9 cellular contexts compared by ENCODE assay signal in genomic region chr6:25601797-25602679, GRCh38. TPM values are rescaled to one million over a fixed set of nuclear protein-coding genes. Genes with fewer than 3 reads are reported as not detected.
DNase-seq lines count a peak whose midpoint lies in the region; ATAC-seq and TF ChIP-seq lines count a peak whose summit lies in the region.
"Had no signal": no experiment of that assay in that cellular context is flagged by ENCODE, and none has a peak within 500 bp of the region (broad histone marks: within the 10 kb centered on the region; RNA-seq: fewer than 3 reads in every experiment).

No MANE protein-coding gene starts in this region.

- no peaks in the 10 kb centered on the region for H3F3A ChIP-seq in DOHH2 (ENCODE audit: control insufficient read depth, insufficient read depth)
- H3F3A ChIP-seq in MM.1S (ENCODE audit: insufficient read depth, low read length) = peaks cover 5% of the 10 kb centered on the region; the same call in 1 of the 2 replicates

- no peaks in the 10 kb centered on the region for H3K4me1 Mint-ChIP-seq in activated naive CD8-positive, alpha-beta T cell treated with anti-CD3 and anti-CD28 coated beads, Interleukin-2, amount 50 U/mL, for 24 hours

- no peaks in the 10 kb centered on the region for H3K9me2 ChIP-seq in DOHH2 (replicated peaks; ENCODE audit: control insufficient read depth, low read length)
- no peaks in the 10 kb centered on the region for H3K9me2 ChIP-seq in MM.1S (replicated peaks; ENCODE audit: insufficient read depth, low read length)

- H3K27ac Mint-ChIP-seq in activated naive CD8-positive, alpha-beta T cell treated with anti-CD3 and anti-CD28 coated beads, Interleukin-2, amount 50 U/mL, for 24 hours = no peak overlapping the region

- H3K4me2 ChIP-seq in DOHH2 (ENCODE audit: low read length) (no peak overlapping the region), MM.1S (ENCODE audit: low read depth, low read length) (peak overlapping the region; percentile 67)

- H3K79me2 ChIP-seq in DOHH2 (ENCODE audit: control insufficient read depth, low read length) = no peaks in the 10 kb centered on the region
- H3K79me2 ChIP-seq in MM.1S (ENCODE audit: low read length) = 0 out of 2 replicates have a peak, but pooled peaks cover 6% of the 10 kb centered on the region

- no peak overlapping the region for H2AFZ ChIP-seq in MM.1S (ENCODE audit: low read length)

- H3K27me3 ChIP-seq in DOHH2 (ENCODE audit: control insufficient read depth, low read length) (no peaks in the 10 kb centered on the region), MM.1S (replicated peaks; ENCODE audit: insufficient read depth, low read length) (no peaks in the 10 kb centered on the region)

- DNase-seq in MM.1S (peak; percentile 58), SK-N-DZ (ENCODE audit: low spot score) (peak; percentile 53), fibroblast of pulmonary artery (ENCODE audit: low read depth) (peak; percentile 81), retina (peak; percentile 10)
- no peak for DNase-seq in activated T-cell treated with anti-CD3 and anti-CD28 coated beads, Interleukin-2, amount 50 U/mL, for 1 hour
- DNase-seq in activated naive CD8-positive, alpha-beta T cell treated with anti-CD3 and anti-CD28 coated beads, Interleukin-2, amount 50 U/mL, for 24 hours = no peak

- H4K20me1 ChIP-seq in DOHH2 (ENCODE audit: control insufficient read depth, insufficient read depth, low read depth, low read length) (no peaks in the 10 kb centered on the region), MM.1S (ENCODE audit: insufficient read depth, low read length) (no peaks in the 10 kb centered on the region)

- H3K27me3 Mint-ChIP-seq in activated naive CD8-positive, alpha-beta T cell treated with anti-CD3 and anti-CD28 coated beads, Interleukin-2, amount 50 U/mL, for 24 hours = no peaks in the 10 kb centered on the region

- H3K27ac ChIP-seq in DOHH2 (ENCODE audit: low read depth, low read length) (no peak overlapping the region), MM.1S (ENCODE audit: low read length) (peak overlapping the region; percentile 58; the same call in 1 of the 2 replicates)
- H3K27ac ChIP-seq: skin epidermis had no signal

- ATAC-seq in HG03342 (IDR thresholded peaks at IDR 0.05; ENCODE audit: unreplicated experiment) = no peak
- ATAC-seq in activated naive CD8-positive, alpha-beta T cell treated with anti-CD3 and anti-CD28 coated beads, Interleukin-2, amount 50 U/mL, for 24 hours = no peak

- no peak overlapping the region for H3K9ac ChIP-seq in MM.1S (ENCODE audit: low read length)

- no peaks in the 10 kb centered on the region for H3K36me3 Mint-ChIP-seq in activated naive CD8-positive, alpha-beta T cell treated with anti-CD3 and anti-CD28 coated beads, Interleukin-2, amount 50 U/mL, for 24 hours (ENCODE audit: low read depth)

- H3K4me3 ChIP-seq in DOHH2 (ENCODE audit: low read length) (no peak overlapping the region), MM.1S (ENCODE audit: low read length) (no peak overlapping the region; the same call in 1 of the 2 replicates), fibroblast of pulmonary artery (replicated peaks; ENCODE audit: low read depth, low read length) (no peak overlapping the region)
- H3K4me3 ChIP-seq: skin epidermis had no signal

- H3K9me3 Mint-ChIP-seq in activated naive CD8-positive, alpha-beta T cell treated with anti-CD3 and anti-CD28 coated beads, Interleukin-2, amount 50 U/mL, for 24 hours = no peaks in the 10 kb centered on the region

- no peak overlapping the region for H3K4me3 Mint-ChIP-seq in activated naive CD8-positive, alpha-beta T cell treated with anti-CD3 and anti-CD28 coated beads, Interleukin-2, amount 50 U/mL, for 24 hours

- no peaks in the 10 kb centered on the region for H3K36me3 ChIP-seq in DOHH2 (ENCODE audit: control insufficient read depth, low read length)
- no peaks in the 10 kb centered on the region for H3K36me3 ChIP-seq in MM.1S (replicated peaks; ENCODE audit: insufficient read depth, low read length)

- H3K9me3 ChIP-seq in DOHH2 (ENCODE audit: control insufficient read depth, insufficient read depth, low read length) (no peaks in the 10 kb centered on the region), MM.1S (replicated peaks; ENCODE audit: insufficient read depth, low read length) (no peaks in the 10 kb centered on the region)

- peaks cover 9% of the 10 kb centered on the region for H3K4me1 ChIP-seq in DOHH2 (ENCODE audit: control insufficient read depth, low read length)
- H3K4me1 ChIP-seq in MM.1S (ENCODE audit: low read length) = peaks cover 21% of the 10 kb centered on the region

- peak; percentile 63 for TF ChIP-seq CTCF in DOHH2 (IDR thresholded peaks at IDR 0.05; ENCODE audit: low read depth, low read length, poor library complexity, severe bottlenecking)
- TF ChIP-seq CTCF in MM.1S (IDR thresholded peaks at IDR 0.05; ENCODE audit: low read length) = peak; percentile 63
- TF ChIP-seq CTCF in fibroblast of pulmonary artery (IDR thresholded peaks at IDR 0.05; ENCODE audit: low read length, missing control alignments) = peak; percentile 40

RNA-seq across cellular contexts. Expression of gene SCGN, which starts 50.0 kb away (rescaled TPM):
- polyA plus RNA-seq in SK-N-DZ (2014; cell fraction: cytosol; rRNA removed) = not detected in 2 replicates
- polyA plus RNA-seq in SK-N-DZ (2014; cell fraction: nucleus; rRNA removed) = not detected in 2 replicates

Comparison
In these comparisons a context has a peak if more than half of its experiments do, and no peak if none do; other contexts are left out.
1. DNase-seq: peak in MM.1S (single experiment), SK-N-DZ (single experiment), fibroblast of pulmonary artery (single experiment) and retina (single experiment); none in activated T-cell treated with anti-CD3 and anti-CD28 coated beads, Interleukin-2, amount 50 U/mL, for 1 hour (single experiment) and activated naive CD8-positive, alpha-beta T cell treated with anti-CD3 and anti-CD28 coated beads, Interleukin-2, amount 50 U/mL, for 24 hours (single experiment).
2. Peak in every context shown above with its lines, with median percentiles within 50 percentile points of each other: CTCF ChIP-seq.